Comparison of ENCODE assay signal across 8 cellular contexts in genomic region chr11:9384535-9385287, GRCh38. TPM values are rescaled to one million over a fixed set of nuclear protein-coding genes. Genes with fewer than 3 reads are reported as not detected.
A peak's percentile ranks its signal among the peaks of the same experiment; 100 is the strongest.
DNase-seq lines count a peak whose midpoint lies in the region; ATAC-seq and TF ChIP-seq lines count a peak whose summit lies in the region.

Gene IPO7, plus strand, starts transcription at chr11:9384652. Its CDS starts 112 bp downstream, at chr11:9384764.

- H4K5ac ChIP-seq in IMR-90 (ENCODE audit: low read depth, low read length) = no peak within 1 kb of the TSS; the same call in 1 of the 2 replicates

- H3K14ac ChIP-seq in IMR-90 (replicated peaks; ENCODE audit: low read depth, low read length) = peak within 1 kb of the TSS; percentile 86

- DNase-seq in DMS153 treated with DMSO at 0.1 percent for 48 hours (lab: John Stamatoyannopoulos, UW; ENCODE audit: unreplicated experiment) (peak; percentile 70), IMR-90 (peak; percentile 92), esophagus squamous epithelium (lab: John Stamatoyannopoulos, UW) (peak; percentile 39), naive B cell (peak; percentile 82)
- DNase-seq in activated T-cell treated with anti-CD3 and anti-CD28 coated beads, Interleukin-2, amount 50 U/mL, for 48 hours = peak; percentile 91 to 93

- intact Hi-C loops in IMR-90 (cut with micrococcal nuclease) = loop anchor here (5.0 to 10.0 kb wide), 2 partner anchors 72 to 210 kb away; partner anchors contain the start of gene TMEM41B
- intact Hi-C loops in esophagus squamous epithelium (cut with DNase I) = no loop called here

- H3K18ac ChIP-seq in IMR-90 (ENCODE audit: low read depth, low read length) = peak within 1 kb of the TSS; percentile 1

- peak within 1 kb of the TSS; percentile 80 for H3K27ac ChIP-seq in IMR-90 (ENCODE audit: insufficient read depth, low read length)
- H3K27ac ChIP-seq in esophagus squamous epithelium = peak within 1 kb of the TSS; percentile 92 to 96 (median 96)

- no peaks in the 10 kb centered on the region for H3K27me3 ChIP-seq in IMR-90 (ENCODE audit: control insufficient read depth, insufficient read depth, low read length)
- H3K27me3 ChIP-seq in esophagus squamous epithelium = no peaks in the 10 kb centered on the region

- peak within 1 kb of the TSS; percentile 92 to 97 (median 95) for H3K27ac Mint-ChIP-seq in naive B cell
- H3K27ac Mint-ChIP-seq in stimulated activated memory B cell treated with anti-CD40 and anti-IgM and Interleukin-4, amounts not matched to agents 10 μg/mL and 1 μg/mL and 100 μg/mL, for 72 hours = peak within 1 kb of the TSS; percentile 95

- H2BK20ac ChIP-seq in IMR-90 (ENCODE audit: low read depth, low read length) = peak within 1 kb of the TSS; percentile 47; the same call in 1 of the 2 replicates

- H3K4me3 ChIP-seq in IMR-90 (ENCODE audit: insufficient read depth, low read depth, low read length) (peak within 1 kb of the TSS; percentile 73), esophagus squamous epithelium (peak within 1 kb of the TSS; percentile 78 to 91 (median 83))

- peak within 1 kb of the TSS; percentile 41 to 83; a peak in 3 of 4 replicates for H4K8ac ChIP-seq in IMR-90 (ENCODE audit: low read depth in 2 of 2, low read length in 2 of 2)

- no TSS peak for BruUV-seq in IMR-90 (replicated peaks; lab: Mats Ljungman, UMichigan)

- POLR2A ChIA-PET in IMR-90 (lab: Charles Lee; ENCODE audit: unreplicated experiment) = interaction anchor here (0.6 to 0.9 kb wide), 3 partner anchors 10 to 472 kb away, joined by 3 to 7 read pairs (median 3); no protein-coding TSS in a partner anchor

- peak within 1 kb of the TSS; percentile 91 for H3K9ac ChIP-seq in IMR-90 (ENCODE audit: low read depth, low read length)

- 0 out of 2 replicates have a peak, but pooled peaks cover 4% of the 10 kb centered on the region for H3K9me1 ChIP-seq in IMR-90 (ENCODE audit: insufficient read depth, low read length)

- ATAC-seq in GM21528 (IDR thresholded peaks at IDR 0.05; ENCODE audit: low FRiP score, unreplicated experiment) (peak; percentile 91), IMR-90 (ENCODE audit: low read depth) (peak; percentile 92), naive B cell (ENCODE audit: low read depth in 2 of 2) (peak; percentile 96 to 97)
- peak; percentile 98 for ATAC-seq in stimulated activated memory B cell treated with anti-CD40 and anti-IgM and Interleukin-4, amounts not matched to agents 10 μg/mL and 1 μg/mL and 100 μg/mL, for 72 hours

- in situ Hi-C loops in IMR-90 (cut with MboI; ENCODE audit: low sequenced_read_pairs) = no loop called here

- dilution Hi-C loops in IMR-90 (cut with HindIII; ENCODE audit: low sequenced_read_pairs, unreplicated experiment) = no loop called here

- peak within 1 kb of the TSS; percentile 92 for H2AK9ac ChIP-seq in IMR-90 (replicated peaks; ENCODE audit: low read depth, low read length, poor library complexity)

- H3K23ac ChIP-seq in IMR-90 (ENCODE audit: low read depth, low read length) = peak within 1 kb of the TSS; percentile 87

- H3K9me3 ChIP-seq in IMR-90 (ENCODE audit: control insufficient read depth, insufficient read depth, low read length) (no peaks in the 10 kb centered on the region), esophagus squamous epithelium (no peaks in the 10 kb centered on the region)

- peak within 1 kb of the TSS; percentile 99 for H3K4me2 ChIP-seq in IMR-90 (ENCODE audit: low read depth, low read length)

- H3K4me1 ChIP-seq in IMR-90 (ENCODE audit: control insufficient read depth, insufficient read depth, low read length) (no peaks in the 10 kb centered on the region; the same call in 1 of the 2 replicates), esophagus squamous epithelium (peaks cover 8 to 51% (median 18%) of the 10 kb centered on the region in 3 donors)

- H3K36me3 ChIP-seq in IMR-90 (ENCODE audit: control insufficient read depth, insufficient read depth, low read length) (no peaks in the 10 kb centered on the region), esophagus squamous epithelium (peaks cover 0 to 16% (median 0%) of the 10 kb centered on the region in 3 donors)

- peak within 1 kb of the TSS; percentile 83 for H2BK5ac ChIP-seq in IMR-90 (ENCODE audit: low read depth, low read length, poor library complexity, severe bottlenecking)

- peak within 1 kb of the TSS; percentile 48 for H2BK120ac ChIP-seq in IMR-90 (ENCODE audit: low read depth, low read length)

- peak within 1 kb of the TSS; percentile 39 for H4K91ac ChIP-seq in IMR-90 (ENCODE audit: insufficient read depth, low read depth, low read length)

- peak within 1 kb of the TSS; percentile 93 for H2AFZ ChIP-seq in IMR-90 (replicated peaks; ENCODE audit: low read length, poor library complexity)

- H3K36me3 Mint-ChIP-seq in naive B cell = no peaks in the 10 kb centered on the region
- peaks cover 5% of the 10 kb centered on the region for H3K36me3 Mint-ChIP-seq in stimulated activated memory B cell treated with anti-CD40 and anti-IgM and Interleukin-4, amounts not matched to agents 10 μg/mL and 1 μg/mL and 100 μg/mL, for 72 hours

- no peaks in the 10 kb centered on the region for H3K9me3 Mint-ChIP-seq in naive B cell
- H3K9me3 Mint-ChIP-seq in stimulated activated memory B cell treated with anti-CD40 and anti-IgM and Interleukin-4, amounts not matched to agents 10 μg/mL and 1 μg/mL and 100 μg/mL, for 72 hours = no peaks in the 10 kb centered on the region

- TF ChIP-seq RAD21 in IMR-90 (IDR thresholded peaks at IDR 0.05; ENCODE audit: low read length) = peak; percentile 28

- H3K79me1 ChIP-seq in IMR-90 (ENCODE audit: low read depth in 1 of 2, low read length in 2 of 2) = peaks cover 0 to 12% of the 10 kb centered on the region in 2 experiments; a peak in 2 of 4 replicates

- peak within 1 kb of the TSS; percentile 93 to 99 (median 97) for H3K4me3 Mint-ChIP-seq in naive B cell
- peak within 1 kb of the TSS; percentile 94 for H3K4me3 Mint-ChIP-seq in stimulated activated memory B cell treated with anti-CD40 and anti-IgM and Interleukin-4, amounts not matched to agents 10 μg/mL and 1 μg/mL and 100 μg/mL, for 72 hours

- 0% methylated on average over 38 of the region's 69 CpGs; no CpG with 5 or more reads in 1 of the 2 experiments for WGBS in IMR-90 (ENCODE audit: extremely low coverage in 2 of 2, insufficient read length in 1 of 2), 2 experiments
- WGBS in esophagus squamous epithelium, 2 donors = 0% methylated on average over 7 of the region's 69 CpGs; no CpG with 5 or more reads in 1 of the 2 donors

- TF ChIP-seq CTCF in IMR-90 (conservative IDR thresholded peaks at IDR 0.05; ENCODE audit: low read depth, low read length) (peak; percentile 47), esophagus squamous epithelium (IDR thresholded peaks at IDR 0.05) (peak in 4 of 6 experiments; percentile 18 to 23 (median 20))

- H2AK5ac ChIP-seq in IMR-90 (ENCODE audit: low read depth, low read length) = peak within 1 kb of the TSS; percentile 79

- peaks cover 43% of the 10 kb centered on the region for H4K20me1 ChIP-seq in IMR-90 (ENCODE audit: insufficient read depth, low read length)

- peak within 1 kb of the TSS; percentile 46; the same call in 1 of the 3 replicates for H2BK15ac ChIP-seq in IMR-90 (ENCODE audit: low read depth, low read length)

- H3K27me3 Mint-ChIP-seq in naive B cell = no peaks in the 10 kb centered on the region
- H3K27me3 Mint-ChIP-seq in stimulated activated memory B cell treated with anti-CD40 and anti-IgM and Interleukin-4, amounts not matched to agents 10 μg/mL and 1 μg/mL and 100 μg/mL, for 72 hours = no peaks in the 10 kb centered on the region

- H3K4me1 Mint-ChIP-seq in naive B cell = peaks cover 27 to 37% (median 37%) of the 10 kb centered on the region in 3 donors
- H3K4me1 Mint-ChIP-seq in stimulated activated memory B cell treated with anti-CD40 and anti-IgM and Interleukin-4, amounts not matched to agents 10 μg/mL and 1 μg/mL and 100 μg/mL, for 72 hours = peaks cover 33% of the 10 kb centered on the region

- CTCF ChIA-PET in IMR-90 (lab: Yijun Ruan, JAX) = interaction anchor here (1.6 kb wide), 1 partner anchor 14 kb away, joined by 7 read pairs; no protein-coding TSS in a partner anchor

- peak within 1 kb of the TSS; percentile 61 for H3K56ac ChIP-seq in IMR-90 (ENCODE audit: extremely low read depth, insufficient read depth, low read length)

- H3K4ac ChIP-seq in IMR-90 (ENCODE audit: low read depth, low read length) = peak within 1 kb of the TSS; percentile 81

- peak; percentile 93 for TF ChIP-seq POLR2A in IMR-90 (IDR thresholded peaks at IDR 0.05; ENCODE audit: low read depth, low read length)
- TF ChIP-seq POLR2A in esophagus squamous epithelium (IDR thresholded peaks at IDR 0.05) = peak in 3 of 4 donors; percentile 9 to 89 (median 85)

TF ChIP-seq in IMR-90, 13 proteins besides CTCF, POLR2A, EP300 and RAD21 (continues in another document):
- no peak for TF ChIP-seq MAFK (IDR thresholded peaks at IDR 0.05; ENCODE audit: low read depth, low read length)
- no peak for TF ChIP-seq RCOR1 (IDR thresholded peaks at IDR 0.05; ENCODE audit: insufficient replicate concordance, low read length)
- no peak for TF ChIP-seq RFX5 (IDR thresholded peaks at IDR 0.05; ENCODE audit: low read depth, low read length)
- peak; percentile 98 for TF ChIP-seq MXI1 (IDR thresholded peaks at IDR 0.05; ENCODE audit: borderline replicate concordance, low read depth, low read length)
- no peak for TF ChIP-seq NFE2L2 (IDR thresholded peaks at IDR 0.05; ENCODE audit: low read depth, low read length)
- TF ChIP-seq CHD1 (IDR thresholded peaks at IDR 0.05; ENCODE audit: low read depth, low read length) = no peak; the same call in 1 of the 2 replicates
- TF ChIP-seq CEBPB (IDR thresholded peaks at IDR 0.05; ENCODE audit: low read depth, low read length) = no peak

TF ChIP-seq in PFSK-1, 5 proteins besides CTCF, POLR2A, EP300 and RAD21 (continues in another document):
- TF ChIP-seq POLR2AphosphoS5 (IDR thresholded peaks at IDR 0.05; ENCODE audit: low read depth, low read length) (peak; percentile 96), FOXP2 (optimal IDR thresholded peaks at IDR 0.05; ENCODE audit: borderline replicate concordance, extremely low read depth, extremely low read length, insufficient read depth) (peak; percentile 44)

RNA-seq across cellular contexts. Expression of gene IPO7, which starts in this region (rescaled TPM):
- total RNA-seq in IMR-90 (2012; rRNA removed) (110 and 124 TPM in 2 replicates), esophagus squamous epithelium (100 to 1,000 TPM in 2 of 4 donors, 10 to 100 TPM in 2; 34.8 to 118 (median 86.8) TPM)
- polyA plus RNA-seq in IMR-90 (2012; rRNA removed) (32.5 and 40.6 TPM in 2 replicates), naive B cell (ENCODE audit: low read depth in 6 of 6) (10 to 100 TPM in 1 of 6 donors, 1 to 10 TPM in 5; 3.8 to 33.4 (median 5.5) TPM)
- 7.0 and 9.1 TPM in 2 replicates for polyA plus RNA-seq in IMR-90 (2012; cell fraction: cytosol; rRNA removed)
- 5.9 and 24.0 TPM in 2 replicates for polyA plus RNA-seq in IMR-90 (2012; cell fraction: nucleus; rRNA removed; ENCODE audit: low replicate concordance)
- 96.8 TPM for polyA plus RNA-seq in PFSK-1 (2012; ENCODE audit: insufficient read length, low read depth)

Comparison
In these comparisons a context has a peak if more than half of its experiments do, and no peak if none do; other contexts are left out.
1. Peak in every context shown above with its lines: DNase-seq, ATAC-seq, H3K4me3 ChIP-seq and H3K27ac ChIP-seq.
2. DNase-seq: peak in every context shown above with its lines; median percentile 92 in IMR-90; 92 in activated T-cell treated with anti-CD3 and anti-CD28 coated beads, Interleukin-2, amount 50 U/mL, for 48 hours; 82 in naive B cell; 70 in DMS153 treated with DMSO at 0.1 percent for 48 hours; 39 in esophagus squamous epithelium.